ENCODE assay signal across 8 cellular contexts in the genomic region with DNA sequence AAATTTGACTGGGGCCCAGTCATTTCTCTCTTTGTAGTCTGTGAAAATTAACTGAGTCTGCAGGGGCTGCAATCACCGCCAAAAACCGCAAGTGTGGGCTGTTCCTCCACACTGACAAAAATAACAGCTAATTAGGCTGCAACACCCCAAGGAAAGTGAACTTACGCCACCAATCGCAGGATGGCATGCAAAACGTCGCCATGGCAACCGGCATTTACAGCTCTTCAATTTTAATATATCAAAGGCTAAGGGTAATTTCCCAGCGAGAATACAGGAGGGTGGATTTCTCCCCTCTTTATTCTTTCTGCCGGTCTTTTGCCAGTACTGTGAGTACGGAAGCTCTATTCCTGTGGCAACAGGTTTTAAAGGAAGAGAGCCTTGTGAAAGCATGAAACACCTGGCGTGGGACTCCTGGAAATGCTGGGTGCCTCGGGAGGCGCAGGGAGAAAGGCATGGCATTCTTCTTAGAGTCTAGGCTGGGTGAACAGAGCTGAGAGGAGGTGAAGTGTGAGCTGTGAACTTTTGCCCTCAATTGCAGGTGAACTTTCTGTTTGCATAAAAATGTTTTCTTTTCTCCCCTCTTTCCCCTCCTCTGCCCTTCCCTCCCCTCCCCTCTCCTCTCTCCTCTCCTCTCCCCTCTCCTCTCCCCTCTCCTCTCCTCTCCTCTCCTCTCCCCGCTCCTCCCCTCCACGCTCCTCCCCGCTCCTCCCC.
A peak's percentile ranks its signal among the peaks of the same experiment; 100 is the strongest.
DNase-seq lines count a peak whose midpoint lies in the region; ATAC-seq and TF ChIP-seq lines count a peak whose summit lies in the region.

No MANE protein-coding gene starts in this region.

- intact Hi-C loops in CD4-positive, alpha-beta T cell (cut with DNase I, micrococcal nuclease): loop anchor here in 1 of 2 experiments (1.0 kb wide), 2 partner anchors 44 to 58 kb away; no protein-coding TSS in a partner anchor
- intact Hi-C loops in activated naive CD4-positive, alpha-beta T cell treated with anti-CD3 and anti-CD28 coated beads for 36 hours (cut with micrococcal nuclease): loop anchor here (1.0 to 2.0 kb wide), 2 partner anchors 44 to 58 kb away; no protein-coding TSS in a partner anchor

- no peaks in the 10 kb centered on the region for H3K9me3 Mint-ChIP-seq in CD4-positive, alpha-beta T cell
- H3K9me3 Mint-ChIP-seq in activated naive CD4-positive, alpha-beta T cell treated with anti-CD3 and anti-CD28 coated beads for 36 hours: no peaks in the 10 kb centered on the region
- no peaks in the 10 kb centered on the region for H3K9me3 Mint-ChIP-seq in stimulated activated naive B cell treated with anti-CD40 and anti-IgM and Interleukin-4, amounts not matched to agents 10 μg/mL and 1 μg/mL and 100 μg/mL, for 72 hours

- H3K27me3 Mint-ChIP-seq in CD4-positive, alpha-beta T cell: no peaks in the 10 kb centered on the region
- H3K27me3 Mint-ChIP-seq in activated naive CD4-positive, alpha-beta T cell treated with anti-CD3 and anti-CD28 coated beads for 36 hours (ENCODE audit: low read depth): no peaks in the 10 kb centered on the region
- no peaks in the 10 kb centered on the region for H3K27me3 Mint-ChIP-seq in stimulated activated naive B cell treated with anti-CD40 and anti-IgM and Interleukin-4, amounts not matched to agents 10 μg/mL and 1 μg/mL and 100 μg/mL, for 72 hours

- ATAC-seq in CD4-positive, alpha-beta T cell (ENCODE audit: poor library complexity): peak; percentile 87
- peak; percentile 82 to 91 for ATAC-seq in stimulated activated naive B cell treated with anti-CD40 and anti-IgM and Interleukin-4, amounts not matched to agents 10 μg/mL and 1 μg/mL and 100 μg/mL, for 72 hours (replicated peaks)

- H3K4me3 Mint-ChIP-seq in CD4-positive, alpha-beta T cell: peak overlapping the region; percentile 82
- peak overlapping the region; percentile 28 for H3K4me3 Mint-ChIP-seq in activated naive CD4-positive, alpha-beta T cell treated with anti-CD3 and anti-CD28 coated beads for 36 hours
- H3K4me3 Mint-ChIP-seq in stimulated activated naive B cell treated with anti-CD40 and anti-IgM and Interleukin-4, amounts not matched to agents 10 μg/mL and 1 μg/mL and 100 μg/mL, for 72 hours: peak overlapping the region; percentile 93

- CTCF ChIA-PET in CD4-positive, alpha-beta T cell (lab: Charles Lee): interaction anchor here (0.6 kb wide), 1 partner anchor 330 kb away, joined by 3 read pairs; no protein-coding TSS in a partner anchor
- CTCF ChIA-PET in activated naive CD4-positive, alpha-beta T cell treated with anti-CD3 and anti-CD28 coated beads for 36 hours (lab: Charles Lee): interaction anchor here (0.9 kb wide), 1 partner anchor 78 kb away, joined by 3 read pairs; no protein-coding TSS in a partner anchor

- no peaks in the 10 kb centered on the region for H3K9me3 ChIP-seq in CD4-positive, alpha-beta T cell (ENCODE audit: control insufficient read depth, low read length)

- in situ Hi-C loops in SK-MEL-5 (cut with HindIII; ENCODE audit: low pct_unique_long_range_greater_than_20kb, low sequenced_read_pairs): no loop called here

- TF ChIP-seq CTCF in CD4-positive, alpha-beta T cell (IDR thresholded peaks at IDR 0.05): no peak
- TF ChIP-seq CTCF in GM20000 (IDR thresholded peaks at IDR 0.05; ENCODE audit: extremely low read depth, missing control alignments): no peak
- TF ChIP-seq CTCF in HL-60 (IDR thresholded peaks at IDR 0.05; ENCODE audit: insufficient read depth, low read length): no peak

- DNase-seq in CD4-positive, alpha-beta T cell: peak; percentile 58 to 90 (median 72)
- DNase-seq in GM20000 (ENCODE audit: low spot score) (peak; percentile 86), HL-60 (ENCODE audit: low read depth in 1 of 2, low spot score in 1 of 2) (peak; percentile 40 to 64), SK-MEL-5 (ENCODE audit: low read depth, low spot score) (peak; percentile 3), mucosa of gallbladder (ENCODE audit: low spot score) (peak; percentile 14), LoVo (ENCODE audit: low spot score) (no peak)
- DNase-seq in activated naive CD4-positive, alpha-beta T cell treated with anti-CD3 and anti-CD28 coated beads for 36 hours: peak; percentile 87
- DNase-seq in stimulated activated naive B cell treated with anti-CD40 and anti-IgM and Interleukin-4, amounts not matched to agents 10 μg/mL and 1 μg/mL and 100 μg/mL, for 72 hours: peak; percentile 88

- peak overlapping the region; percentile 52 for H3K27ac ChIP-seq in CD4-positive, alpha-beta T cell (ENCODE audit: low read depth, low read length)
- H3K27ac ChIP-seq in HL-60 (replicated peaks): no peak overlapping the region

- H3K36me3 Mint-ChIP-seq in CD4-positive, alpha-beta T cell (ENCODE audit: low read depth): no peaks in the 10 kb centered on the region
- H3K36me3 Mint-ChIP-seq in activated naive CD4-positive, alpha-beta T cell treated with anti-CD3 and anti-CD28 coated beads for 36 hours (ENCODE audit: low read depth): no peaks in the 10 kb centered on the region
- H3K36me3 Mint-ChIP-seq in stimulated activated naive B cell treated with anti-CD40 and anti-IgM and Interleukin-4, amounts not matched to agents 10 μg/mL and 1 μg/mL and 100 μg/mL, for 72 hours: peaks cover 0 to 5% of the 10 kb centered on the region in 2 donors

- H3K27me3 ChIP-seq in CD4-positive, alpha-beta T cell (ENCODE audit: control insufficient read depth, insufficient read depth, low read length): no peaks in the 10 kb centered on the region
- H3K27me3 ChIP-seq in HL-60 (ENCODE audit: insufficient read depth, poor library complexity, severe bottlenecking): no peaks in the 10 kb centered on the region

- peak overlapping the region; percentile 91 for H3K27ac Mint-ChIP-seq in CD4-positive, alpha-beta T cell
- peak overlapping the region; percentile 68 for H3K27ac Mint-ChIP-seq in activated naive CD4-positive, alpha-beta T cell treated with anti-CD3 and anti-CD28 coated beads for 36 hours
- peak overlapping the region; percentile 98 for H3K27ac Mint-ChIP-seq in stimulated activated naive B cell treated with anti-CD40 and anti-IgM and Interleukin-4, amounts not matched to agents 10 μg/mL and 1 μg/mL and 100 μg/mL, for 72 hours

- POLR2A ChIA-PET in CD4-positive, alpha-beta T cell (lab: Charles Lee): interaction anchor here (0.5 to 1.3 kb wide), 2 partner anchors 58 to 769 kb away, joined by 3 to 4 read pairs; no protein-coding TSS in a partner anchor

- H3K4me3 ChIP-seq in HL-60 (replicated peaks; ENCODE audit: insufficient read depth, low read length): no peak overlapping the region

- peaks cover 38% of the 10 kb centered on the region for H3K4me1 Mint-ChIP-seq in CD4-positive, alpha-beta T cell (ENCODE audit: low read depth)
- peaks cover 20% of the 10 kb centered on the region for H3K4me1 Mint-ChIP-seq in activated naive CD4-positive, alpha-beta T cell treated with anti-CD3 and anti-CD28 coated beads for 36 hours (ENCODE audit: low read depth)
- H3K4me1 Mint-ChIP-seq in stimulated activated naive B cell treated with anti-CD40 and anti-IgM and Interleukin-4, amounts not matched to agents 10 μg/mL and 1 μg/mL and 100 μg/mL, for 72 hours: peaks cover 38 to 55% of the 10 kb centered on the region in 2 donors

Comparison
In these comparisons a context has a peak if more than half of its experiments do, and no peak if none do; other contexts are left out.
1. H3K4me3 Mint-ChIP-seq: peak in every context shown above with its lines; median percentile 93 in stimulated activated naive B cell treated with anti-CD40 and anti-IgM and Interleukin-4, amounts not matched to agents 10 μg/mL and 1 μg/mL and 100 μg/mL, for 72 hours; 82 in CD4-positive, alpha-beta T cell; 28 in activated naive CD4-positive, alpha-beta T cell treated with anti-CD3 and anti-CD28 coated beads for 36 hours.